ENCODE assay signal across 13 cellular contexts in genomic region chr20:9660236-9660868, GRCh38.
DNase-seq lines count a peak whose midpoint lies in the region; ATAC-seq and TF ChIP-seq lines count a peak whose summit lies in the region.
"Had no signal": no experiment of that assay in that cellular context is flagged by ENCODE, and none has a peak within 500 bp of the region (broad histone marks: within the 10 kb centered on the region; RNA-seq: fewer than 3 reads in every experiment).

No MANE protein-coding gene starts in this region.

- CTCF ChIA-PET in MCF 10A (lab: Yijun Ruan, JAX) (no interaction called here), PC-3 (lab: Charles Lee) (no interaction called here)

- H3K27me3 ChIP-seq in breast epithelium (no peaks in the 10 kb centered on the region), PC-3 (ENCODE audit: low read length) (peaks cover 13% of the 10 kb centered on the region; the same call in 1 of the 2 replicates), testis (no peaks in the 10 kb centered on the region), right cardiac atrium (ENCODE audit: control insufficient read depth, insufficient read depth) (no peaks in the 10 kb centered on the region)
- H3K27me3 ChIP-seq: colonic mucosa had no signal

- no peaks in the 10 kb centered on the region for H3K9me3 ChIP-seq in breast epithelium
- no peaks in the 10 kb centered on the region for H3K9me3 ChIP-seq in PC-3 (ENCODE audit: low read length)
- no peaks in the 10 kb centered on the region for H3K9me3 ChIP-seq in testis
- no peaks in the 10 kb centered on the region for H3K9me3 ChIP-seq in right cardiac atrium (ENCODE audit: control insufficient read depth, low read length)
- H3K9me3 ChIP-seq: colonic mucosa had no signal

- no peaks in the 10 kb centered on the region for H3K27me3 Mint-ChIP-seq in MCF 10A (ENCODE audit: insufficient read depth, unreplicated experiment)

- 30 to 34% methylated on average over 8 of the region's 8 CpGs for WGBS in testis, 2 donors
- 45% methylated on average over 8 of the region's 8 CpGs for WGBS in right cardiac atrium

- H3K4me3 ChIP-seq in breast epithelium, result no peak overlapping the region
- H3K4me3 ChIP-seq in PC-3 (ENCODE audit: low read length), result no peak overlapping the region
- H3K4me3 ChIP-seq in epithelial cell of esophagus (ENCODE audit: low read length), result no peak overlapping the region
- H3K4me3 ChIP-seq in testis, result no peak overlapping the region
- H3K4me3 ChIP-seq in right cardiac atrium (ENCODE audit: low read length), result no peak overlapping the region
- H3K4me3 ChIP-seq: colonic mucosa had no signal

- ATAC-seq in PC-3 (no peak), HG02885 (IDR thresholded peaks at IDR 0.05; ENCODE audit: poor library complexity, unreplicated experiment) (no peak), right cardiac atrium (no peak)

- TF ChIP-seq CTCF in MCF 10A (IDR thresholded peaks at IDR 0.05; ENCODE audit: unreplicated experiment) (no peak), breast epithelium (IDR thresholded peaks at IDR 0.05) (no peak), PC-3 (conservative IDR thresholded peaks at IDR 0.05; ENCODE audit: low read depth, low read length) (no peak), epithelial cell of esophagus (IDR thresholded peaks at IDR 0.05; ENCODE audit: insufficient read depth, low read depth, low read length, missing control alignments) (no peak), testis (IDR thresholded peaks at IDR 0.05) (no peak)

- POLR2A ChIA-PET in MCF 10A (lab: Yijun Ruan, JAX) (no interaction called here), PC-3 (lab: Charles Lee; ENCODE audit: unreplicated experiment) (no interaction called here)

- no peak overlapping the region for H3K27ac ChIP-seq in breast epithelium
- no peak overlapping the region for H3K27ac ChIP-seq in PC-3 (ENCODE audit: low read length)
- no peak overlapping the region for H3K27ac ChIP-seq in testis
- H3K27ac ChIP-seq in right cardiac atrium (ENCODE audit: low read length), result no peak overlapping the region
- H3K27ac ChIP-seq: C4-2B, colonic mucosa had no signal

- H3K36me3 ChIP-seq in breast epithelium (no peaks in the 10 kb centered on the region), PC-3 (ENCODE audit: low read depth, low read length) (no peaks in the 10 kb centered on the region), testis (ENCODE audit: low read depth, missing control alignments) (no peaks in the 10 kb centered on the region)
- H3K36me3 ChIP-seq: colonic mucosa had no signal

- no peaks in the 10 kb centered on the region for H3K9me2 ChIP-seq in PC-3 (replicated peaks; ENCODE audit: low read length)

- DNase-seq in MCF 10A (ENCODE audit: unreplicated experiment) (peak; percentile 40), breast epithelium (ENCODE audit: low spot score in 2 of 2) (no peak), PC-3 (peak; percentile 43), epithelial cell of esophagus (ENCODE audit: low read depth) (peak; percentile 52), testis (peak; percentile 23), middle frontal gyrus (ENCODE audit: extremely low spot score, low spot score) (no peak), right cardiac atrium (no peak)
- DNase-seq: activated T-cell treated with anti-CD3 and anti-CD28 coated beads, Interleukin-2, amount 50 U/mL, for 1 hour; colonic mucosa; NCI-H2107; posterior cingulate gyrus had no signal

- peaks cover 18% of the 10 kb centered on the region for H3K9me3 Mint-ChIP-seq in MCF 10A (ENCODE audit: unreplicated experiment)

- H3K79me2 ChIP-seq in PC-3 (ENCODE audit: low read length), result no peaks in the 10 kb centered on the region

- no peaks in the 10 kb centered on the region for H3K4me1 ChIP-seq in breast epithelium
- H3K4me1 ChIP-seq in PC-3 (ENCODE audit: insufficient read depth, low read length), result no peaks in the 10 kb centered on the region
- no peaks in the 10 kb centered on the region for H3K4me1 ChIP-seq in testis
- no peaks in the 10 kb centered on the region for H3K4me1 ChIP-seq in right cardiac atrium (ENCODE audit: control insufficient read depth, insufficient read depth, low read length)
- H3K4me1 ChIP-seq: colonic mucosa had no signal

- H3K36me3 Mint-ChIP-seq in MCF 10A (ENCODE audit: insufficient read depth, unreplicated experiment), result no peaks in the 10 kb centered on the region

- no peak overlapping the region for H3K4me2 ChIP-seq in PC-3 (ENCODE audit: low read length)

- TF ChIP-seq POLR2A in breast epithelium (IDR thresholded peaks at IDR 0.05), result no peak
- TF ChIP-seq POLR2A in testis (IDR thresholded peaks at IDR 0.05), result no peak

- H3K27ac Mint-ChIP-seq in MCF 10A (ENCODE audit: low read depth, unreplicated experiment), result no peak overlapping the region

- H2AFZ ChIP-seq in PC-3 (ENCODE audit: low read length), result no peak overlapping the region

- BruUV-seq in MCF 10A (replicated peaks; lab: Mats Ljungman, UMichigan) (no TSS peak), PC-3 (replicated peaks; lab: Mats Ljungman, UMichigan) (no TSS peak)

- no peaks in the 10 kb centered on the region for H4K20me1 ChIP-seq in PC-3 (ENCODE audit: low read length)

- no peak overlapping the region for H3K4me3 Mint-ChIP-seq in MCF 10A (ENCODE audit: unreplicated experiment)

- intact Hi-C loops in MCF 10A (cut with micrococcal nuclease), result no loop called here
- intact Hi-C loops in breast epithelium (cut with DNase I; ENCODE audit: low total_unique reads), result loop anchor here (10.0 kb wide), 1 partner anchor 1366 kb away; no protein-coding TSS in a partner anchor
- intact Hi-C loops in PC-3 (cut with micrococcal nuclease), result no loop called here
- intact Hi-C loops in testis (cut with DNase I; ENCODE audit: low total_unique reads), result no loop called here
- intact Hi-C loops in right cardiac atrium (cut with DNase I), result no loop called here

- no peaks in the 10 kb centered on the region for H3K4me1 Mint-ChIP-seq in MCF 10A (ENCODE audit: insufficient read depth, unreplicated experiment)

- no peaks in the 10 kb centered on the region for H3F3A ChIP-seq in PC-3 (ENCODE audit: low read length, unreplicated experiment)

- H3K9ac ChIP-seq in PC-3 (ENCODE audit: low read length), result no peak overlapping the region

Comparison
In these comparisons a context has a peak if more than half of its experiments do, and no peak if none do; other contexts are left out.
1. DNase-seq: peak in MCF 10A (single experiment), PC-3 (single experiment), epithelial cell of esophagus (single experiment) and testis (single experiment); none in breast epithelium (0 of 2), middle frontal gyrus (single experiment) and right cardiac atrium (0 of 3).